ENCODE assay signal across 1 cellular context in the genomic region with DNA sequence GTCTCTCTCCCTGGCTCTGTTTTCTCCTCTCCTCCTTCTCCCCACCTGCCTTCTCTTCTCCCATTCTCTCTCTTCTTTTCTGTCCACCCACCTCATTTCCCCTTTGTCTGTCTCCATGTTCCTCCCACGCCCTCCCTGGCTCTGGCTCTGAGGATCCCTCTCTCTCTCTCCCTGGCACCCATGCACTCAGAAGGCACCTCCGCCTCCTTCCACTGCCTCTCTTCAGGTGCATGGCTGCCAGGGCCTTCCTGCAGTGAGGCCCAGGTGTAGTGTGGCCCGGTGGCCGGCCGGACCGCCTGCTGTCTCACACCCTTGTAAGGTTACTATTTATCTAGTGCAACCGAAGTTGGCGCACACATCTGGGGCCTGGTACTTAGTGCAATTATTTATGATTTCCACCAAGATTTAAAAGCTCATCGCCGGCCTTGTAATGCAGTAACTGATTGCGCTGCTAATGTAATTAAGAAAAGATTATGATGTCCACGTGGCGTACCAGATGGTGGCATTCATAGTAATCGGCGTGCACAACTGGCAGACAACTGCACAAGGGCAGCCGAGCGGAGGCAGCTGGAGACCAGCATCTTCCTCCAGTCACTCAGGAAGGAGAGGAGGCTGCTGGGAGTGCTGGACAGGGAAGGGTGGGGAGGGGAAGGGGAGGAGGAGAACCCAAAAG.
TF ChIP-seq lines count a peak whose summit lies in the region.

No MANE protein-coding gene starts in this region.

TF ChIP-seq in SK-N-SH treated with all-trans-retinoic acid at 6 μM for 48 hours, 23 proteins besides CTCF, POLR2A, EP300 and RAD21 (continued from another document):
- TF ChIP-seq RARB (CRISPR knock-in tag; IDR thresholded peaks at IDR 0.05) (no peak), ZNF8 (CRISPR knock-in tag; IDR thresholded peaks at IDR 0.05) (peak; percentile 92), PPARA (CRISPR knock-in tag; IDR thresholded peaks at IDR 0.05; ENCODE audit: borderline replicate concordance) (0 out of 2 replicates have a peak, but pooled peaks have one; percentile 46), BACH2 (CRISPR knock-in tag; IDR thresholded peaks at IDR 0.05; ENCODE audit: borderline replicate concordance) (no peak), ISL1 (CRISPR knock-in tag; IDR thresholded peaks at IDR 0.05) (no peak), ZFP30 (CRISPR knock-in tag; IDR thresholded peaks at IDR 0.05) (no peak)
- TF ChIP-seq, protein P1, sequence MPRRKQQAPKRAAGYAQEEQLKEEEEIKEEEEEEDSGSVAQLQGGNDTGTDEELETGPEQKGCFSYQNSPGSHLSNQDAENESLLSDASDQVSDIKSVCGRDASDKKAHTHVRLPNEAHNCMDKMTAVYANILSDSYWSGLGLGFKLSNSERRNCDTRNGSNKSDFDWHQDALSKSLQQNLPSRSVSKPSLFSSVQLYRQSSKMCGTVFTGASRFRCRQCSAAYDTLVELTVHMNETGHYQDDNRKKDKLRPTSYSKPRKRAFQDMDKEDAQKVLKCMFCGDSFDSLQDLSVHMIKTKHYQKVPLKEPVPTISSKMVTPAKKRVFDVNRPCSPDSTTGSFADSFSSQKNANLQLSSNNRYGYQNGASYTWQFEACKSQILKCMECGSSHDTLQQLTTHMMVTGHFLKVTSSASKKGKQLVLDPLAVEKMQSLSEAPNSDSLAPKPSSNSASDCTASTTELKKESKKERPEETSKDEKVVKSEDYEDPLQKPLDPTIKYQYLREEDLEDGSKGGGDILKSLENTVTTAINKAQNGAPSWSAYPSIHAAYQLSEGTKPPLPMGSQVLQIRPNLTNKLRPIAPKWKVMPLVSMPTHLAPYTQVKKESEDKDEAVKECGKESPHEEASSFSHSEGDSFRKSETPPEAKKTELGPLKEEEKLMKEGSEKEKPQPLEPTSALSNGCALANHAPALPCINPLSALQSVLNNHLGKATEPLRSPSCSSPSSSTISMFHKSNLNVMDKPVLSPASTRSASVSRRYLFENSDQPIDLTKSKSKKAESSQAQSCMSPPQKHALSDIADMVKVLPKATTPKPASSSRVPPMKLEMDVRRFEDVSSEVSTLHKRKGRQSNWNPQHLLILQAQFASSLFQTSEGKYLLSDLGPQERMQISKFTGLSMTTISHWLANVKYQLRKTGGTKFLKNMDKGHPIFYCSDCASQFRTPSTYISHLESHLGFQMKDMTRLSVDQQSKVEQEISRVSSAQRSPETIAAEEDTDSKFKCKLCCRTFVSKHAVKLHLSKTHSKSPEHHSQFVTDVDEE (CRISPR knock-in tag; IDR thresholded peaks at IDR 0.05) = peak; percentile 91; the same call in 1 of the 2 replicates
